Comparison of ENCODE assay signal across 16 cellular contexts in the genomic region with DNA sequence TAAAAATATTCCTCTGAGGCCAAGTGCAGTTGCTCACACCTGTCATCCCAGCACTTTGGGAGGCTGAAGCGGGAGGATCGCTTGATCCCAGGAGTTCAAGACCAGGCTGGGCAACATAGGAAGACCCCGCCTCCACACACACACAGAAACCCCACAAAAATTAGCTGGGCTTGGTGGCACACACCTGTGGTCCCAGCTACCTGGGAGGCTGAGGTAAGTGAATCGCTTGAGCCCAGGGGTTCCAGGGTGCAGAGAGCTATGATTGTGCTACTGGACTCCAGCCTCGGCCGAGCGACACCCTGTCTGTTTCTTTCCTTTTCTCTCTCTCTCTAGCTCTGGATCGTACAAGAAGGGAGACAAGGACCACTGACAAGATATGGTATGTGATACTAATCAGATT. TPM values are rescaled to one million over a fixed set of nuclear protein-coding genes. Genes with fewer than 3 reads are reported as not detected.
A peak's percentile ranks its signal among the peaks of the same experiment; 100 is the strongest.
DNase-seq lines count a peak whose midpoint lies in the region; ATAC-seq and TF ChIP-seq lines count a peak whose summit lies in the region.
"Had no signal": no experiment of that assay in that cellular context is flagged by ENCODE, and none has a peak within 500 bp of the region (broad histone marks: within the 10 kb centered on the region; RNA-seq: fewer than 3 reads in every experiment).

No MANE protein-coding gene starts in this region.

- H3K36me3 Mint-ChIP-seq in endodermal cell (ENCODE audit: low read depth) (peaks cover 21% of the 10 kb centered on the region), CD14-positive monocyte (peaks cover 14 to 17% of the 10 kb centered on the region in 2 donors)

- peaks cover 32% of the 10 kb centered on the region for H3K79me2 ChIP-seq in DND-41 (ENCODE audit: insufficient read depth, low read length)
- peaks cover 31% of the 10 kb centered on the region for H3K79me2 ChIP-seq in neural cell (replicated peaks; ENCODE audit: insufficient read depth, low read length)

- H3K27me3 ChIP-seq in DND-41 (ENCODE audit: insufficient read depth, low read length, poor library complexity) (no peaks in the 10 kb centered on the region), endodermal cell (ENCODE audit: control insufficient read depth, insufficient read depth, low read length, poor library complexity, severe bottlenecking) (no peaks in the 10 kb centered on the region), neural cell (ENCODE audit: insufficient read depth, low read depth, low read length) (no peaks in the 10 kb centered on the region), A673 (replicated peaks; ENCODE audit: insufficient read depth, low read depth, low read length, poor library complexity) (no peaks in the 10 kb centered on the region)
- H3K27me3 ChIP-seq: heart left ventricle had no signal

- H4K20me1 ChIP-seq in DND-41 (ENCODE audit: insufficient read depth, low read length): peaks cover 15% of the 10 kb centered on the region
- no peaks in the 10 kb centered on the region for H4K20me1 ChIP-seq in neural cell (ENCODE audit: insufficient read depth)

- H3K9ac ChIP-seq in DND-41 (ENCODE audit: low read depth, low read length) (no peak overlapping the region), endodermal cell (ENCODE audit: extremely low read depth, low read length, poor library complexity, severe bottlenecking) (no peak overlapping the region), neural cell (ENCODE audit: low read length) (peak overlapping the region; percentile 3)

- H3K4me1 Mint-ChIP-seq in endodermal cell (peaks cover 31% of the 10 kb centered on the region), CD14-positive monocyte (peaks cover 29% of the 10 kb centered on the region)

- WGBS in endodermal cell (ENCODE audit: insufficient coverage in 1 of 2, insufficient read length in 1 of 2), 2 experiments: 92% methylated on average over 8 of the region's 8 CpGs; no CpG with 5 or more reads in 1 of the 2 experiments

- peak overlapping the region; percentile 59; the same call in 1 of the 2 replicates for H2AFZ ChIP-seq in DND-41 (ENCODE audit: low read depth, low read length)
- no peak overlapping the region for H2AFZ ChIP-seq in neural cell (ENCODE audit: low read depth, low read length)

- H3K9me3 ChIP-seq in DND-41 (ENCODE audit: insufficient read depth, low read length, severe bottlenecking) (no peaks in the 10 kb centered on the region), endodermal cell (ENCODE audit: control insufficient read depth, low read length) (no peaks in the 10 kb centered on the region), neural cell (ENCODE audit: low read length) (no peaks in the 10 kb centered on the region), A673 (ENCODE audit: low read depth, low read length, poor library complexity, severe bottlenecking) (no peaks in the 10 kb centered on the region)
- H3K9me3 ChIP-seq: heart left ventricle, mucosa of descending colon had no signal

- H3K4me3 Mint-ChIP-seq in endodermal cell (peak overlapping the region; percentile 99), CD14-positive monocyte (no peak overlapping the region)

- H3K9me2 ChIP-seq in neural cell (ENCODE audit: insufficient read depth, low read length): no peaks in the 10 kb centered on the region

- H3K27me3 Mint-ChIP-seq in endodermal cell (ENCODE audit: insufficient read depth) (no peaks in the 10 kb centered on the region), CD14-positive monocyte (ENCODE audit: low read depth in 3 of 3) (peaks cover 0 to 4% (median 3%) of the 10 kb centered on the region in 3 donors)
- H3K27me3 Mint-ChIP-seq: activated CD4-positive, alpha-beta T cell treated with anti-CD3 and anti-CD28 coated beads for 36 hours had no signal

- no peak for TF ChIP-seq RAD21 in neural cell (conservative IDR thresholded peaks at IDR 0.05)

- DNase-seq in DND-41 (no peak), RWPE1 (ENCODE audit: low spot score) (no peak), endodermal cell (no peak), CD14-positive monocyte (ENCODE audit: low spot score) (no peak), OCI-M2 (lab: John Stamatoyannopoulos, UW; ENCODE audit: unreplicated experiment) (no peak), A673 (ENCODE audit: low spot score) (no peak)
- DNase-seq: activated CD4-positive, alpha-beta T cell treated with anti-CD3 and anti-CD28 coated beads for 36 hours; heart left ventricle; Kasumi-1; kidney glomerular epithelial cell; mucosa of descending colon; NCI-H1436; SIG-M5 had no signal

- peaks cover 22% of the 10 kb centered on the region for H3K36me3 ChIP-seq in DND-41 (ENCODE audit: insufficient read depth, low read length)
- peaks cover 19% of the 10 kb centered on the region for H3K36me3 ChIP-seq in endodermal cell (ENCODE audit: control insufficient read depth, insufficient read depth, low read length)
- peaks cover 3% of the 10 kb centered on the region for H3K36me3 ChIP-seq in neural cell (ENCODE audit: insufficient read depth, low read length)
- H3K36me3 ChIP-seq in A673 (ENCODE audit: insufficient read depth, low read length, poor library complexity, severe bottlenecking): peaks cover 21% of the 10 kb centered on the region

- TF ChIP-seq CTCF in DND-41 (IDR thresholded peaks at IDR 0.05; ENCODE audit: borderline replicate concordance, extremely low read depth, low read length, poor library complexity, severe bottlenecking) (no peak), RWPE1 (conservative IDR thresholded peaks at IDR 0.05; ENCODE audit: low read depth) (no peak), endodermal cell (conservative IDR thresholded peaks at IDR 0.05) (no peak), neural cell (IDR thresholded peaks at IDR 0.05; ENCODE audit: poor library complexity, severe bottlenecking) (no peak), CD14-positive monocyte (IDR thresholded peaks at IDR 0.05) (no peak), A673 (conservative IDR thresholded peaks at IDR 0.05; ENCODE audit: low read depth, low read length) (no peak)

- H3K9me3 Mint-ChIP-seq in endodermal cell (no peaks in the 10 kb centered on the region), CD14-positive monocyte (peaks cover 0 to 4% (median 0%) of the 10 kb centered on the region in 7 donors)

- H3K27ac Mint-ChIP-seq in endodermal cell (peak overlapping the region; percentile 67), CD14-positive monocyte (no peak overlapping the region)

- BruUV-seq in A673 (replicated peaks; lab: Mats Ljungman, UMichigan): no TSS peak

- H3K27ac ChIP-seq in DND-41 (ENCODE audit: low read length) (no peak overlapping the region), RWPE1 (peak overlapping the region; percentile 43), endodermal cell (ENCODE audit: low read depth, low read length) (peak overlapping the region; percentile 75), neural cell (ENCODE audit: low read length) (no peak overlapping the region), A673 (ENCODE audit: low read depth, low read length, poor library complexity, severe bottlenecking) (no peak overlapping the region)
- H3K27ac ChIP-seq: epithelial cell of prostate, heart left ventricle had no signal

- TF ChIP-seq EP300 in neural cell (conservative IDR thresholded peaks at IDR 0.05; ENCODE audit: poor library complexity, severe bottlenecking): no peak

- ATAC-seq in DND-41 (ENCODE audit: insufficient read depth, low read depth) (no peak), GM18868 (IDR thresholded peaks at IDR 0.05; ENCODE audit: unreplicated experiment) (no peak)
- ATAC-seq: activated CD4-positive, alpha-beta T cell treated with anti-CD3 and anti-CD28 coated beads for 36 hours; heart left ventricle; mucosa of descending colon had no signal

- peaks cover 31% of the 10 kb centered on the region for H3K4me1 ChIP-seq in DND-41 (ENCODE audit: insufficient read depth, low read length)
- H3K4me1 ChIP-seq in endodermal cell (ENCODE audit: control insufficient read depth, insufficient read depth, low read length): peaks cover 4% of the 10 kb centered on the region
- peaks cover 23% of the 10 kb centered on the region for H3K4me1 ChIP-seq in A673 (ENCODE audit: insufficient read depth, low read length, poor library complexity, severe bottlenecking)

- no peaks in the 10 kb centered on the region for H3F3A ChIP-seq in neural cell (ENCODE audit: insufficient read depth, low read length, poor library complexity, severe bottlenecking)

- no peak overlapping the region for H3K4me3 ChIP-seq in DND-41 (ENCODE audit: low read depth in 1 of 2, low read length in 2 of 2)
- peak overlapping the region; percentile 47 for H3K4me3 ChIP-seq in endodermal cell (ENCODE audit: low read length)
- H3K4me3 ChIP-seq in neural cell (ENCODE audit: low read length): no peak overlapping the region
- no peak overlapping the region for H3K4me3 ChIP-seq in A673 (ENCODE audit: low read depth, low read length, poor library complexity, severe bottlenecking)
- H3K4me3 ChIP-seq: heart left ventricle, mucosa of descending colon had no signal

- CTCF ChIA-PET in RWPE1 (lab: Yijun Ruan, JAX): interaction anchor here (0.5 kb wide), 1 partner anchor 157 kb away, joined by 3 read pairs; no protein-coding TSS in a partner anchor
- CTCF ChIA-PET in A673 (lab: Charles Lee): no interaction called here

- H3K4me2 ChIP-seq in DND-41 (ENCODE audit: insufficient read depth, low read length) (no peak overlapping the region), neural cell (ENCODE audit: low read length) (no peak overlapping the region)

- intact Hi-C loops in CD14-positive monocyte (cut with micrococcal nuclease): no loop called here
- intact Hi-C loops in A673 (cut with micrococcal nuclease; ENCODE audit: unreplicated experiment): no loop called here

- POLR2A ChIA-PET in RWPE1 (lab: Yijun Ruan, JAX; ENCODE audit: low non-redundant PET) (no interaction called here), A673 (lab: Charles Lee; ENCODE audit: low non-redundant PET) (no interaction called here)

TF ChIP-seq in neural cell, 6 proteins besides CTCF, POLR2A, EP300 and RAD21:
- no peak for TF ChIP-seq MXI1 (conservative IDR thresholded peaks at IDR 0.05; ENCODE audit: poor library complexity, severe bottlenecking)
- no peak for TF ChIP-seq SMC3 (conservative IDR thresholded peaks at IDR 0.05; ENCODE audit: poor library complexity)
- no peak for TF ChIP-seq POLR2AphosphoS5 (IDR thresholded peaks at IDR 0.05)

RNA-seq across cellular contexts. Expression of a gene that starts 1.8 kb away (rescaled TPM):
- total RNA-seq in endodermal cell: 100 to 1,000 TPM; 492 to 493 TPM
- polyA plus RNA-seq in endodermal cell (2013, experiment 1 of 2): 367 TPM
- 349 TPM for polyA plus RNA-seq in endodermal cell (2013, experiment 2 of 2)
- polyA plus RNA-seq in neural cell: 270 and 279 TPM in 2 replicates
- polyA minus RNA-seq in neural cell: 609 and 718 TPM in 2 replicates
- 100 to 1,000 TPM; 258 to 281 TPM for polyA plus RNA-seq in CD14-positive monocyte
- total RNA-seq in A673 (2021): 508 and 534 TPM in 2 replicates

RNA-seq across cellular contexts. Expression of a gene that starts 25.6 kb away (rescaled TPM):
- total RNA-seq in endodermal cell: 1 to 10 TPM; 1.1 to 3.8 TPM
- polyA plus RNA-seq in endodermal cell (2013, experiment 1 of 2): 22.4 TPM
- polyA plus RNA-seq in endodermal cell (2013, experiment 2 of 2): 22.4 TPM
- polyA plus RNA-seq in neural cell: 28.8 and 29.6 TPM in 2 replicates
- polyA minus RNA-seq in neural cell: 58.9 and 60.4 TPM in 2 replicates
- under 1 TPM; 0.74 to 0.92 TPM for polyA plus RNA-seq in CD14-positive monocyte
- 1.1 and 1.7 TPM in 2 replicates for total RNA-seq in A673 (2021)

RNA-seq across cellular contexts. Expression of a gene that starts 25.7 kb away (rescaled TPM):
- total RNA-seq in endodermal cell: 10 to 100 TPM; 12.5 to 17.0 TPM
- 11.9 TPM for polyA plus RNA-seq in endodermal cell (2013, experiment 1 of 2)
- polyA plus RNA-seq in endodermal cell (2013, experiment 2 of 2): 10.2 TPM
- polyA plus RNA-seq in neural cell: 22.1 and 25.1 TPM in 2 replicates
- 38.0 and 43.5 TPM in 2 replicates for polyA minus RNA-seq in neural cell
- 10 to 100 TPM; 12.3 to 16.9 TPM for polyA plus RNA-seq in CD14-positive monocyte
- 19.7 and 22.2 TPM in 2 replicates for total RNA-seq in A673 (2021)

Comparison
In these comparisons a context has a peak if more than half of its experiments do, and no peak if none do; other contexts are left out.
1. H3K27ac ChIP-seq: peak in RWPE1 (single experiment) and endodermal cell (single experiment); none in DND-41 (single experiment), neural cell (single experiment) and A673 (single experiment).